17 cellular contexts compared by ENCODE assay signal in genomic region chr17:81043319-81043724, GRCh38. TPM values are rescaled to one million over a fixed set of nuclear protein-coding genes. Genes with fewer than 3 reads are reported as not detected.
A peak's percentile ranks its signal among the peaks of the same experiment; 100 is the strongest.
DNase-seq lines count a peak whose midpoint lies in the region; ATAC-seq, FAIRE-seq and TF ChIP-seq lines count a peak whose summit lies in the region.
"Had no signal": no experiment of that assay in that cellular context is flagged by ENCODE, and none has a peak within 500 bp of the region (broad histone marks: within the 10 kb centered on the region; RNA-seq: fewer than 3 reads in every experiment).

No MANE protein-coding gene starts in this region.

- TF ChIP-seq EP300 in gastroesophageal sphincter (IDR thresholded peaks at IDR 0.05), result no peak

- intact Hi-C loops in heart right ventricle (cut with DNase I) (no loop called here), cardiac septum (cut with DNase I) (no loop called here)

- H3K27ac ChIP-seq in heart right ventricle, result peak overlapping the region; percentile 45 to 90 (median 74)
- H3K27ac ChIP-seq in gastroesophageal sphincter, result peak overlapping the region in 3 of 4 donors; percentile 79 to 83 (median 81)
- peak overlapping the region; percentile 82 for H3K27ac ChIP-seq in parathyroid adenoma
- H3K27ac ChIP-seq in osteoblast (ENCODE audit: low read depth, low read length), result no peak overlapping the region

- peaks cover 63% of the 10 kb centered on the region for H4K20me1 ChIP-seq in osteoblast (ENCODE audit: insufficient read depth, low read length)

- FAIRE-seq in HTR-8/SVneo (lab: Jason Lieb, UNC), result no peak
- FAIRE-seq: pancreas had no signal

- peaks cover 28 to 92% (median 77%) of the 10 kb centered on the region in 9 donors for H3K4me1 ChIP-seq in heart right ventricle
- H3K4me1 ChIP-seq in gastroesophageal sphincter, result peaks cover 0 to 93% (median 59%) of the 10 kb centered on the region in 3 donors
- H3K4me1 ChIP-seq in parathyroid adenoma, result peaks cover 18% of the 10 kb centered on the region
- H3K4me1 ChIP-seq in osteoblast (ENCODE audit: insufficient read depth, low read length), result peaks cover 32% of the 10 kb centered on the region

- TF ChIP-seq POLR2A in gastroesophageal sphincter (IDR thresholded peaks at IDR 0.05), result no peak

- H3K4me2 ChIP-seq in parathyroid adenoma (ENCODE audit: low read length), result no peak overlapping the region
- H3K4me2 ChIP-seq in osteoblast (ENCODE audit: insufficient read depth, low read length), result no peak overlapping the region

- H3K4me3 ChIP-seq in heart right ventricle (peak overlapping the region in 2 of 10 donors; percentile 7 to 32), gastroesophageal sphincter (no peak overlapping the region), parathyroid adenoma (ENCODE audit: low read depth, low read length) (no peak overlapping the region), osteoblast (ENCODE audit: insufficient read depth, low read length) (no peak overlapping the region)
- H3K4me3 ChIP-seq: pancreas, SJSA1 had no signal

- peaks cover 49% of the 10 kb centered on the region for H3K79me2 ChIP-seq in parathyroid adenoma
- H3K79me2 ChIP-seq in osteoblast (ENCODE audit: insufficient read depth, low read length), result peaks cover 88% of the 10 kb centered on the region

- WGBS in heart right ventricle, 2 donors, result 80 to 83% methylated on average over 19 of the region's 19 CpGs
- no CpG with 5 or more reads among the region's 19 CpGs for WGBS in gastroesophageal sphincter (ENCODE audit: low coverage in 1 of 2), 2 donors

- H3K27me3 ChIP-seq in heart right ventricle, result no peaks in the 10 kb centered on the region
- no peaks in the 10 kb centered on the region for H3K27me3 ChIP-seq in gastroesophageal sphincter
- no peaks in the 10 kb centered on the region for H3K27me3 ChIP-seq in parathyroid adenoma (ENCODE audit: control insufficient read depth, insufficient read depth, low read length)
- H3K27me3 ChIP-seq in osteoblast (ENCODE audit: insufficient read depth, low read length), result no peaks in the 10 kb centered on the region
- H3K27me3 ChIP-seq: pancreas, SJSA1 had no signal

- no peak for ATAC-seq in heart right ventricle
- ATAC-seq in gastroesophageal sphincter, result no peak
- ATAC-seq: activated CD8-positive, alpha-beta T cell treated with anti-CD3 and anti-CD28 coated beads, Interleukin-2, amount 10 ng/mL, durations not matched to agents 7 days and 5 days; CD8-positive, alpha-beta T cell; effector memory CD8-positive, alpha-beta T cell had no signal

- TF ChIP-seq CTCF in heart right ventricle (IDR thresholded peaks at IDR 0.05) (no peak), gastroesophageal sphincter (IDR thresholded peaks at IDR 0.05) (no peak), parathyroid adenoma (IDR thresholded peaks at IDR 0.05) (no peak), osteoblast (IDR thresholded peaks at IDR 0.05; ENCODE audit: extremely low read depth, low read depth, low read length) (no peak)

- H3K9me3 ChIP-seq in heart right ventricle (no peaks in the 10 kb centered on the region), gastroesophageal sphincter (no peaks in the 10 kb centered on the region), parathyroid adenoma (ENCODE audit: control insufficient read depth, low read length) (no peaks in the 10 kb centered on the region), osteoblast (ENCODE audit: low read depth, low read length) (no peaks in the 10 kb centered on the region)
- H3K9me3 ChIP-seq: pancreas, SJSA1 had no signal

- H3K9ac ChIP-seq in parathyroid adenoma, result no peak overlapping the region

- H3K36me3 ChIP-seq in heart right ventricle (no peaks in the 10 kb centered on the region), gastroesophageal sphincter (no peaks in the 10 kb centered on the region), parathyroid adenoma (ENCODE audit: control insufficient read depth, insufficient read depth, low read length) (no peaks in the 10 kb centered on the region), osteoblast (ENCODE audit: insufficient read depth, low read length) (no peaks in the 10 kb centered on the region)
- H3K36me3 ChIP-seq: pancreas had no signal

- no peak overlapping the region for H2AFZ ChIP-seq in parathyroid adenoma
- no peak overlapping the region for H2AFZ ChIP-seq in osteoblast (ENCODE audit: low read length)

- DNase-seq in heart right ventricle (peak in 1 of 2 donors; percentile 10), cardiac septum (ENCODE audit: low spot score) (no peak), HTR-8/SVneo (ENCODE audit: insufficient read length, low spot score) (no peak), NCI-H510A treated with DMSO at 0.1 percent for 48 hours (lab: John Stamatoyannopoulos, UW) (no peak), osteoblast (ENCODE audit: insufficient read length, low spot score, missing footprints) (no peak), nucleus accumbens (lab: John Stamatoyannopoulos, UW) (no peak)
- DNase-seq: activated CD8-positive, alpha-beta T cell treated with anti-CD3 and anti-CD28 coated beads, Interleukin-2, amount 10 ng/mL, durations not matched to agents 7 days and 5 days; activated effector memory CD4-positive, alpha-beta T cell treated with anti-CD3 and anti-CD28 coated beads, Interleukin-2, amount 50 U/mL, for 16 hours; CD8-positive, alpha-beta T cell; effector memory CD8-positive, alpha-beta T cell; GOT3; NCI-H1694; stimulated activated CD4-positive, alpha-beta T cell treated with anti-CD3 and anti-CD28 coated beads, Interleukin-2, amount 100 ng/mL, for 48 hours had no signal

RNA-seq across cellular contexts. Expression of gene BAIAP2, which starts 8.4 kb away (rescaled TPM):
- total RNA-seq in heart right ventricle (10 to 100 TPM in 9 of 10 donors, 1 to 10 TPM in 1; 9.5 to 25.8 (median 13.8) TPM), cardiac septum (9.8 TPM), gastroesophageal sphincter (10 to 100 TPM; 32.7 to 54.9 (median 40.6) TPM), osteoblast (15.6 and 19.4 TPM in 2 replicates)
- 10 to 100 TPM; 16.1 to 18.7 TPM for polyA plus RNA-seq in heart right ventricle

RNA-seq across cellular contexts. Expression of gene CHMP6, which starts 51.7 kb away (rescaled TPM):
- total RNA-seq in heart right ventricle (10 to 100 TPM; 17.5 to 26.4 (median 22.1) TPM), cardiac septum (21.7 TPM), gastroesophageal sphincter (10 to 100 TPM; 17.6 to 26.0 (median 19.0) TPM), osteoblast (21.4 and 21.8 TPM in 2 replicates)
- 10 to 100 TPM; 23.8 to 30.6 TPM for polyA plus RNA-seq in heart right ventricle
